Comparison of ENCODE assay signal across 8 cellular contexts in the genomic region with DNA sequence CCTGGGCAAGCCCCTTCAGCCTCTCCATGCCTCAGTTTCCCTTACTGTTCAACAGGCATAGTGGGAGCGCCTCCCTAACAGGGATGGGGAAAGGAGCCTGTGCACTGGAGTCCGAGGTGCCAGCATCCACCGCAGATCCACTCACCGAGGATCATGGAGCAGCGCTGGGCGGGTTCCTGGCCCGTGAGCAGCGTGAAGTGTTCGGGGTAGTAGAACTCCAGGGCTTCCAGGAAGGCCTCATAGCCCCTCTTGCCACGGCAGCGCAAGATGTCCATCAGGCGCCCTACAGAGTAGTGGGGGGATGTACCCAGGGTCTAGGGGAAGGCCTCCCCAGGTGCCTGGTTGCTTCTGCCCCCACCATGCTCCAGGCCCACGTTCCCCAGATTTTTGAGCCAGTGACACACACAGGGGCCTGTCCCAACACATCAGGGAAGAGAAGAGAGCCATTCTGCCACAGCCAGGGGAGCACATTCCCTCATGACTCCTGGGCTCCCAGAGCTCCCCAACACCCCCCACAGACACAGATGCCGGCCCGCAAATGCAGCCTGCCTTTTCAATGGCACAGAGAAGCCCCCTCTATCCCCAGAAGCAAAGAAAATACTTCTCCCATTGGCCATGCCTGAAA. TPM values are rescaled to one million over a fixed set of nuclear protein-coding genes. Genes with fewer than 3 reads are reported as not detected.
DNase-seq lines count a peak whose midpoint lies in the region; ATAC-seq and TF ChIP-seq lines count a peak whose summit lies in the region.

No MANE protein-coding gene starts in this region.

- H3K27ac ChIP-seq in HUES64 (ENCODE audit: low read depth, low read length), result no peak overlapping the region
- no peak overlapping the region for H3K27ac ChIP-seq in skeletal muscle tissue (ENCODE audit: low read depth, low read length)

- H3K9me3 ChIP-seq in HUES64 (ENCODE audit: insufficient read depth, low read depth, low read length), result no peaks in the 10 kb centered on the region
- H3K9me3 ChIP-seq in iPS-18c (ENCODE audit: control insufficient read depth, insufficient read depth, low read length), result no peaks in the 10 kb centered on the region
- H3K9me3 ChIP-seq in skeletal muscle tissue (ENCODE audit: control insufficient read depth in 3 of 3, low read length in 3 of 3), result no peaks in the 10 kb centered on the region

- peaks cover 43% of the 10 kb centered on the region for H3K27me3 ChIP-seq in HUES64 (ENCODE audit: insufficient read depth, low read length)
- H3K27me3 ChIP-seq in skeletal muscle tissue (ENCODE audit: control insufficient read depth in 3 of 3, insufficient read depth in 3 of 3, low read length in 3 of 3), result peaks cover 20 to 34% (median 28%) of the 10 kb centered on the region in 3 donors

- in situ Hi-C loops in GM13976 (cut with MboI; ENCODE audit: low sequenced_read_pairs, unreplicated experiment), result no loop called here

- ATAC-seq in activated naive CD8-positive, alpha-beta T cell treated with anti-CD3 and anti-CD28 coated beads, Interleukin-2, amount 50 U/mL, for 24 hours, result no peak
- ATAC-seq in GM19455 (IDR thresholded peaks at IDR 0.05; ENCODE audit: unreplicated experiment) (no peak), GM21717 (IDR thresholded peaks at IDR 0.05; ENCODE audit: unreplicated experiment) (no peak)

- WGBS in HUES64, result 86% methylated on average over 15 of the region's 15 CpGs

- peaks cover 29% of the 10 kb centered on the region for H3K27me3 Mint-ChIP-seq in activated naive CD8-positive, alpha-beta T cell treated with anti-CD3 and anti-CD28 coated beads, Interleukin-2, amount 50 U/mL, for 24 hours

- H3K4me3 ChIP-seq in HUES64 (ENCODE audit: low read length) (peak overlapping the region; percentile 63; the same call in 1 of the 2 replicates), iPS-18c (ENCODE audit: insufficient read depth, low read depth, low read length) (peak overlapping the region; percentile 65; the same call in 1 of the 2 replicates), skeletal muscle tissue (ENCODE audit: low read length in 3 of 3) (peak overlapping the region; percentile 48 to 67 (median 57))

- no peaks in the 10 kb centered on the region for H3K9me3 Mint-ChIP-seq in activated naive CD8-positive, alpha-beta T cell treated with anti-CD3 and anti-CD28 coated beads, Interleukin-2, amount 50 U/mL, for 24 hours

- no peaks in the 10 kb centered on the region for H3K36me3 Mint-ChIP-seq in activated naive CD8-positive, alpha-beta T cell treated with anti-CD3 and anti-CD28 coated beads, Interleukin-2, amount 50 U/mL, for 24 hours (ENCODE audit: low read depth)

- TF ChIP-seq CTCF in GM13976 (IDR thresholded peaks at IDR 0.05; ENCODE audit: borderline replicate concordance, control extremely low read depth, extremely low read depth, insufficient read depth, missing control alignments), result no peak

- H3K4me1 Mint-ChIP-seq in activated naive CD8-positive, alpha-beta T cell treated with anti-CD3 and anti-CD28 coated beads, Interleukin-2, amount 50 U/mL, for 24 hours, result peaks cover 3% of the 10 kb centered on the region

- H3K27ac Mint-ChIP-seq in activated naive CD8-positive, alpha-beta T cell treated with anti-CD3 and anti-CD28 coated beads, Interleukin-2, amount 50 U/mL, for 24 hours, result no peak overlapping the region

- H3K36me3 ChIP-seq in HUES64 (ENCODE audit: insufficient read depth, low read length) (0 out of 2 replicates have a peak, but pooled peaks cover 4% of the 10 kb centered on the region), skeletal muscle tissue (ENCODE audit: control insufficient read depth in 3 of 3, insufficient read depth in 3 of 3, low read length in 3 of 3) (peaks cover 0 to 2% (median 0%) of the 10 kb centered on the region in 3 donors)

- no peaks in the 10 kb centered on the region; the same call in 1 of the 2 replicates for H3K4me1 ChIP-seq in HUES64 (ENCODE audit: insufficient read depth, low read length)
- peaks cover 6 to 9% (median 7%) of the 10 kb centered on the region in 3 donors for H3K4me1 ChIP-seq in skeletal muscle tissue (ENCODE audit: control insufficient read depth in 3 of 3, insufficient read depth in 3 of 3, low read length in 3 of 3)

- H3K9ac ChIP-seq in HUES64 (ENCODE audit: low read depth, low read length) (no peak overlapping the region), skeletal muscle tissue (ENCODE audit: low read depth in 1 of 3, low read length in 3 of 3) (peak overlapping the region in 2 of 3 donors; percentile 5 to 71)

- peak overlapping the region; percentile 48 for H3K4me3 Mint-ChIP-seq in activated naive CD8-positive, alpha-beta T cell treated with anti-CD3 and anti-CD28 coated beads, Interleukin-2, amount 50 U/mL, for 24 hours

- DNase-seq in activated naive CD8-positive, alpha-beta T cell treated with anti-CD3 and anti-CD28 coated beads, Interleukin-2, amount 50 U/mL, for 24 hours, result no peak
- DNase-seq in GM13976 (ENCODE audit: low spot score) (no peak), activated gamma-delta T cell treated with Interleukin-2 at 50 U/mL for 16 hours (no peak)

RNA-seq across cellular contexts. Expression of a gene that starts 1.3 kb away (rescaled TPM):
- 7.2 TPM for polyA plus RNA-seq in HUES64 (2013, experiment 1 of 2)
- polyA plus RNA-seq in HUES64 (2013, experiment 2 of 2), result 8.3 TPM
- total RNA-seq in skeletal muscle tissue, result 5.7 TPM

RNA-seq across cellular contexts. Expression of a gene that starts 31.8 kb away (rescaled TPM):
- polyA plus RNA-seq in HUES64 (2013, experiment 1 of 2), result 1.1 TPM
- polyA plus RNA-seq in HUES64 (2013, experiment 2 of 2), result 2.7 TPM
- total RNA-seq in skeletal muscle tissue, result 3.7 TPM

RNA-seq across cellular contexts. Expression of a gene that starts 42.3 kb away (rescaled TPM):
- 10.7 TPM for polyA plus RNA-seq in HUES64 (2013, experiment 1 of 2)
- polyA plus RNA-seq in HUES64 (2013, experiment 2 of 2), result 14.1 TPM
- 6.3 TPM for total RNA-seq in skeletal muscle tissue
